In genomic region chr6:13120483-13121482, GRCh38 we compare ENCODE assay signal across 1 cellular context.
TF ChIP-seq lines count a peak whose summit lies in the region.

No MANE protein-coding gene starts in this region.

TF ChIP-seq in WTC11, 78 proteins besides CTCF, POLR2A, EP300 and RAD21 (continued from another document):
- no peak for TF ChIP-seq AR (CRISPR knock-in tag; IDR thresholded peaks at IDR 0.05)
- TF ChIP-seq, protein P1, sequence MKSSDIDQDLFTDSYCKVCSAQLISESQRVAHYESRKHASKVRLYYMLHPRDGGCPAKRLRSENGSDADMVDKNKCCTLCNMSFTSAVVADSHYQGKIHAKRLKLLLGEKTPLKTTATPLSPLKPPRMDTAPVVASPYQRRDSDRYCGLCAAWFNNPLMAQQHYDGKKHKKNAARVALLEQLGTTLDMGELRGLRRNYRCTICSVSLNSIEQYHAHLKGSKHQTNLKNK (CRISPR knock-in tag; IDR thresholded peaks at IDR 0.05) = no peak
- TF ChIP-seq CREB1 (CRISPR knock-in tag; IDR thresholded peaks at IDR 0.05) = no peak
- TF ChIP-seq, protein P2, sequence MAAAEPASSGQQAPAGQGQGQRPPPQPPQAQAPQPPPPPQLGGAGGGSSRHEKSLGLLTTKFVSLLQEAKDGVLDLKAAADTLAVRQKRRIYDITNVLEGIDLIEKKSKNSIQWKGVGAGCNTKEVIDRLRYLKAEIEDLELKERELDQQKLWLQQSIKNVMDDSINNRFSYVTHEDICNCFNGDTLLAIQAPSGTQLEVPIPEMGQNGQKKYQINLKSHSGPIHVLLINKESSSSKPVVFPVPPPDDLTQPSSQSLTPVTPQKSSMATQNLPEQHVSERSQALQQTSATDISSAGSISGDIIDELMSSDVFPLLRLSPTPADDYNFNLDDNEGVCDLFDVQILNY (CRISPR knock-in tag; IDR thresholded peaks at IDR 0.05) = no peak
- no peak for TF ChIP-seq ZSCAN18 (CRISPR knock-in tag; IDR thresholded peaks at IDR 0.05)
TF ChIP-seq in WTC11: peak in this region for 0.
